Comparison of ENCODE assay signal across 23 cellular contexts in genomic region chr12:63495974-63496373, GRCh38.
"Had no signal": no experiment of that assay in that cellular context is flagged by ENCODE, and none has a peak within 500 bp of the region (broad histone marks: within the 10 kb centered on the region; RNA-seq: fewer than 3 reads in every experiment).

No MANE protein-coding gene starts in this region.

- DNase-seq: effector memory CD4-positive, alpha-beta T cell; gastrocnemius medialis; heart right ventricle; hypothalamus; islet precursor cell; left ventricle myocardium inferior; lower lobe of right lung; midbrain; occipital lobe; pancreas; spleen; stimulated activated CD4-positive, alpha-beta T cell treated with anti-CD3 and anti-CD28 coated beads, Interleukin-15, amount 100 ng/mL, for 24 hours; stimulated activated CD4-positive, alpha-beta T cell treated with anti-CD3 and anti-CD28 coated beads, Interleukin-1b, Interleukin-23, amount 100 ng/mL, for 48 hours; stimulated activated CD4-positive, alpha-beta T cell treated with anti-CD3 and anti-CD28 coated beads, Interleukin-4, amount 100 ng/mL, for 24 hours; stimulated activated naive B cell treated with anti-CD40 and anti-IgM and Interleukin-4, amounts not matched to agents 10 μg/mL and 1 μg/mL and 100 μg/mL, for 72 hours; stimulated activated naive CD8-positive, alpha-beta T cell treated with anti-CD3 and anti-CD28 coated beads, Interleukin-15, amount 100 ng/mL, for 72 hours; transverse colon had no signal

- H3K27ac ChIP-seq: coronary artery, esophagus muscularis mucosa, gastrocnemius medialis, heart right ventricle, left ventricle myocardium inferior, lower lobe of right lung, pancreas, spleen, thoracic aorta, transverse colon had no signal

- H3K4me3 Mint-ChIP-seq: memory B cell; natural killer cell treated with Interleukin-12 subunit alpha and Interleukin-12 subunit beta and Interleukin-15 and Interleukin-18, amount 100 ng/mL, for 72 hours; stimulated activated naive B cell treated with anti-CD40 and anti-IgM and Interleukin-4, amounts not matched to agents 10 μg/mL and 1 μg/mL and 100 μg/mL, for 72 hours; stimulated activated naive CD8-positive, alpha-beta T cell treated with anti-CD3 and anti-CD28 coated beads, Interleukin-15, amount 100 ng/mL, for 72 hours had no signal

- H3K4me1 Mint-ChIP-seq: memory B cell; stimulated activated naive B cell treated with anti-CD40 and anti-IgM and Interleukin-4, amounts not matched to agents 10 μg/mL and 1 μg/mL and 100 μg/mL, for 72 hours; stimulated activated naive CD8-positive, alpha-beta T cell treated with anti-CD3 and anti-CD28 coated beads, Interleukin-15, amount 100 ng/mL, for 72 hours had no signal

- H3K27me3 Mint-ChIP-seq: natural killer cell treated with Interleukin-12 subunit alpha and Interleukin-12 subunit beta and Interleukin-15 and Interleukin-18, amount 100 ng/mL, for 72 hours; stimulated activated naive B cell treated with anti-CD40 and anti-IgM and Interleukin-4, amounts not matched to agents 10 μg/mL and 1 μg/mL and 100 μg/mL, for 72 hours; stimulated activated naive CD8-positive, alpha-beta T cell treated with anti-CD3 and anti-CD28 coated beads, Interleukin-15, amount 100 ng/mL, for 72 hours had no signal

- H3K27ac Mint-ChIP-seq: memory B cell; natural killer cell treated with Interleukin-12 subunit alpha and Interleukin-12 subunit beta and Interleukin-15 and Interleukin-18, amount 100 ng/mL, for 72 hours; progenitor cell of endocrine pancreas; stimulated activated naive B cell treated with anti-CD40 and anti-IgM and Interleukin-4, amounts not matched to agents 10 μg/mL and 1 μg/mL and 100 μg/mL, for 72 hours; stimulated activated naive CD8-positive, alpha-beta T cell treated with anti-CD3 and anti-CD28 coated beads, Interleukin-15, amount 100 ng/mL, for 72 hours had no signal

- ATAC-seq: gastrocnemius medialis; heart right ventricle; lower lobe of right lung; natural killer cell treated with Interleukin-12 subunit alpha and Interleukin-12 subunit beta and Interleukin-15 and Interleukin-18, amount 100 ng/mL, for 72 hours; stimulated activated naive B cell treated with anti-CD40 and anti-IgM and Interleukin-4, amounts not matched to agents 10 μg/mL and 1 μg/mL and 100 μg/mL, for 72 hours; stimulated activated naive CD8-positive, alpha-beta T cell treated with anti-CD3 and anti-CD28 coated beads, Interleukin-15, amount 100 ng/mL, for 72 hours had no signal

- H3K36me3 Mint-ChIP-seq: memory B cell; natural killer cell treated with Interleukin-12 subunit alpha and Interleukin-12 subunit beta and Interleukin-15 and Interleukin-18, amount 100 ng/mL, for 72 hours; stimulated activated naive B cell treated with anti-CD40 and anti-IgM and Interleukin-4, amounts not matched to agents 10 μg/mL and 1 μg/mL and 100 μg/mL, for 72 hours had no signal
